In the genomic region with DNA sequence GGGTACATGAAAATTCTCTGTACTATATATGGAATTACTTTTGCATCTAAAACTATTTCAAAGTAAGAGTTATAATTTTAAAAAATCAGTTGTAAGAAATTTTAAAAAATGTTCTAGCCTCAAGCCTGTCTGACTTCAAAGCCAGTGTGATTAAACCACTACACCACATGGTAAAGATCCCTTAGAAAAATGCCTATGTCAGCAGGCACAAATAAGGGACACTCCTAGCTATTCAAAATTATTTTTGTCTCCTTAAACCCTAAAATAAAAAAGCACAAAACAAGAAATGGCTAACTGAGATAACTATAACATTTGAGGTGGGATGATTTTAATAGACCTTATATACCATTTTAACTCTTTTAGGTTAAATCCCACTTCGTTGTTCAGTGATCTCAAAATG, we compare ENCODE assay signal across 17 cellular contexts.
"Had no signal": no experiment of that assay in that cellular context is flagged by ENCODE, and none has a peak within 500 bp of the region (broad histone marks: within the 10 kb centered on the region; RNA-seq: fewer than 3 reads in every experiment).

No MANE protein-coding gene starts in this region.

- H3K4me3 ChIP-seq: SK-N-MC had no signal

- ATAC-seq: Panc1 had no signal

- H3K27ac ChIP-seq: RWPE1, SK-N-MC had no signal

- DNase-seq: KBM-7, MV-4-11, NCI-H1048, NCI-H1105, NCI-H1417, NCI-H1436 treated with DMSO at 0.1 percent for 48 hours, NCI-H1694, NCI-H187 treated with DMSO at 0.1 percent for 48 hours, NCI-H2029 treated with DMSO at 0.1 percent for 48 hours, NCI-H2227 treated with DMSO at 0.1 percent for 48 hours, NCI-H524, NCI-H69, NCI-H774, SHP77 had no signal
